In the genomic region with DNA sequence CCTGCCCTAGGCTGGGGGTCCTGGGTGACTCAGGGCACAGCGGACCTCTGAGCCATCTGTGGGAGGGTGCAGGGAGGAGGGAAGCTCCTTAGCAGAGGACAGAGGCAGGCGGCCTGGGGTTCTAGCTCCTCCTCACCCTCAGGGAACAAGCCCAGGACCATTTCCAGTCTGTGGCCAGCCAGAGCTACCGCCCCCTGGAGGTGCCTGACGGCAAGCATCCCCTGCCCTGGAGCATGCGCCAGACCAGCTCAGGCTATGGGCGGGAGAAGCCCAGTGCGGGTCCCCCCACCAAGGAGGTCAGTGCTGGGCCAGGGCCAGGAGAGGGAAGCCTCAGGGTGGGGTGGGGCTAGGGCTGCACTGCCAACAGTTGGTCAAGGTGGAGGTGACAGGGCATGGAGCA, we compare ENCODE assay signal across 9 cellular contexts. TPM values are rescaled to one million over a fixed set of nuclear protein-coding genes. Genes with fewer than 3 reads are reported as not detected.
DNase-seq lines count a peak whose midpoint lies in the region; ATAC-seq and TF ChIP-seq lines count a peak whose summit lies in the region.
"Had no signal": no experiment of that assay in that cellular context is flagged by ENCODE, and none has a peak within 500 bp of the region (broad histone marks: within the 10 kb centered on the region; RNA-seq: fewer than 3 reads in every experiment).

No MANE protein-coding gene starts in this region.

- ATAC-seq in Right ventricle myocardium inferior = peak; percentile 23
- ATAC-seq in left cardiac atrium = no peak
- ATAC-seq in activated CD8-positive, alpha-beta T cell treated with anti-CD3 and anti-CD28 coated beads, Interleukin-2, amount 10 ng/mL, durations not matched to agents 7 days and 5 days = peak; percentile 22
- ATAC-seq in aorta (ENCODE audit: low FRiP score) = peak; percentile 26
- ATAC-seq in GM18505 (IDR thresholded peaks at IDR 0.05; ENCODE audit: unreplicated experiment) = no peak
- no peak for ATAC-seq in HG02610 (IDR thresholded peaks at IDR 0.05; ENCODE audit: unreplicated experiment)
- no peak for ATAC-seq in HG02642 (IDR thresholded peaks at IDR 0.05; ENCODE audit: poor library complexity, unreplicated experiment)

- 24 to 28% methylated on average over 7 of the region's 7 CpGs for WGBS in aorta, 2 donors

- H3K4me1 Mint-ChIP-seq in activated CD8-positive, alpha-beta T cell treated with anti-CD3 and anti-CD28 coated beads, Interleukin-2, amount 10 ng/mL, durations not matched to agents 7 days and 5 days (ENCODE audit: low read depth) = peaks cover 5% of the 10 kb centered on the region

- H3K27me3 Mint-ChIP-seq in activated CD8-positive, alpha-beta T cell treated with anti-CD3 and anti-CD28 coated beads, Interleukin-2, amount 10 ng/mL, durations not matched to agents 7 days and 5 days (ENCODE audit: low read depth) = no peaks in the 10 kb centered on the region

- intact Hi-C loops in Right ventricle myocardium inferior (cut with DNase I) = no loop called here
- intact Hi-C loops in left cardiac atrium (cut with DNase I) = no loop called here
- intact Hi-C loops in aorta (cut with DNase I) = loop anchor here (5.0 to 10.0 kb wide), 2 partner anchors 145 to 152 kb away; no protein-coding TSS in a partner anchor

- CTCF ChIA-PET in activated CD8-positive, alpha-beta T cell treated with anti-CD3 and anti-CD28 coated beads, Interleukin-2, amount 10 ng/mL, durations not matched to agents 7 days and 5 days (lab: Charles Lee) = interaction anchor here (0.7 to 2.0 kb wide), 10 partner anchors 9 to 35 kb away, joined by 3 to 15 read pairs (median 4); partner anchors contain the start of gene LRRC10B

- H3K36me3 ChIP-seq in aorta (ENCODE audit: control insufficient read depth in 1 of 2, insufficient read depth in 2 of 2, low read length in 1 of 2) = no peaks in the 10 kb centered on the region

- H3K36me3 Mint-ChIP-seq in activated CD8-positive, alpha-beta T cell treated with anti-CD3 and anti-CD28 coated beads, Interleukin-2, amount 10 ng/mL, durations not matched to agents 7 days and 5 days (ENCODE audit: low read depth) = no peaks in the 10 kb centered on the region

- H3K27ac ChIP-seq in aorta (ENCODE audit: low read depth in 1 of 2, low read length in 2 of 2) = no peak overlapping the region
- H3K27ac ChIP-seq: skin epidermis had no signal

- DNase-seq in Right ventricle myocardium inferior (ENCODE audit: missing footprints) (no peak), left cardiac atrium (no peak), iris pigment epithelial cell (ENCODE audit: low read depth) (peak; percentile 16), aorta (no peak)
- DNase-seq in activated CD8-positive, alpha-beta T cell treated with anti-CD3 and anti-CD28 coated beads, Interleukin-2, amount 10 ng/mL, durations not matched to agents 7 days and 5 days = peak; percentile 33

- no peak overlapping the region for H3K27ac Mint-ChIP-seq in activated CD8-positive, alpha-beta T cell treated with anti-CD3 and anti-CD28 coated beads, Interleukin-2, amount 10 ng/mL, durations not matched to agents 7 days and 5 days

- no peak overlapping the region for H3K4me3 ChIP-seq in aorta (ENCODE audit: low read length in 2 of 2)
- H3K4me3 ChIP-seq: skin epidermis had no signal

- no peak for TF ChIP-seq POLR2A in GM18505 (IDR thresholded peaks at IDR 0.05; ENCODE audit: borderline replicate concordance, extremely low read depth, insufficient read depth, insufficient read length)

- no peaks in the 10 kb centered on the region for H3K4me1 ChIP-seq in aorta (ENCODE audit: control insufficient read depth in 1 of 2, insufficient read depth in 2 of 2, low read length in 2 of 2)

- no peaks in the 10 kb centered on the region for H3K9me3 Mint-ChIP-seq in activated CD8-positive, alpha-beta T cell treated with anti-CD3 and anti-CD28 coated beads, Interleukin-2, amount 10 ng/mL, durations not matched to agents 7 days and 5 days (ENCODE audit: insufficient read depth)

- no peak overlapping the region for H3K4me3 Mint-ChIP-seq in activated CD8-positive, alpha-beta T cell treated with anti-CD3 and anti-CD28 coated beads, Interleukin-2, amount 10 ng/mL, durations not matched to agents 7 days and 5 days

- POLR2A ChIA-PET in activated CD8-positive, alpha-beta T cell treated with anti-CD3 and anti-CD28 coated beads, Interleukin-2, amount 10 ng/mL, durations not matched to agents 7 days and 5 days (lab: Charles Lee) = no interaction called here

- H3K27me3 ChIP-seq in aorta (ENCODE audit: control insufficient read depth in 1 of 2, insufficient read depth in 2 of 2, low read length in 1 of 2) = no peaks in the 10 kb centered on the region

- no peaks in the 10 kb centered on the region for H3K9me3 ChIP-seq in aorta (ENCODE audit: control insufficient read depth, low read length)

RNA-seq across cellular contexts. Expression of gene LRRC10B, which starts 26.0 kb away (rescaled TPM):
- total RNA-seq in Right ventricle myocardium inferior = 0.60 TPM
- total RNA-seq in left cardiac atrium = 1 to 10 TPM in 1 of 2 donors, under 1 TPM in 1; 0.74 to 1.1 TPM
- total RNA-seq in activated CD8-positive, alpha-beta T cell treated with anti-CD3 and anti-CD28 coated beads, Interleukin-2, amount 10 ng/mL, durations not matched to agents 7 days and 5 days = not detected
- 1 to 10 TPM; 1.1 to 2.8 TPM for total RNA-seq in aorta
- polyA plus RNA-seq in aorta = under 1 TPM in 1 of 2 donors, not detected in 1; 0.13 TPM

RNA-seq across cellular contexts. Expression of gene SDHAF2, which starts 52.6 kb away (rescaled TPM):
- total RNA-seq in Right ventricle myocardium inferior (36.8 TPM), left cardiac atrium (10 to 100 TPM; 30.5 to 36.8 TPM), aorta (10 to 100 TPM; 33.0 to 40.0 TPM)
- total RNA-seq in activated CD8-positive, alpha-beta T cell treated with anti-CD3 and anti-CD28 coated beads, Interleukin-2, amount 10 ng/mL, durations not matched to agents 7 days and 5 days = 10 to 100 TPM; 51.6 to 54.3 TPM
- polyA plus RNA-seq in aorta = 10 to 100 TPM; 32.3 to 37.7 TPM

RNA-seq across cellular contexts. Expression of gene CPSF7, which starts 52.7 kb away (rescaled TPM):
- total RNA-seq in Right ventricle myocardium inferior (36.5 TPM), left cardiac atrium (10 to 100 TPM; 33.3 to 47.2 TPM), aorta (10 to 100 TPM; 75.8 to 89.4 TPM)
- total RNA-seq in activated CD8-positive, alpha-beta T cell treated with anti-CD3 and anti-CD28 coated beads, Interleukin-2, amount 10 ng/mL, durations not matched to agents 7 days and 5 days = 10 to 100 TPM; 94.8 to 98.4 TPM
- 10 to 100 TPM; 19.8 to 54.2 TPM for polyA plus RNA-seq in aorta

Comparison
In these comparisons a context has a peak if more than half of its experiments do, and no peak if none do; other contexts are left out.
1. ATAC-seq: peak in Right ventricle myocardium inferior (single experiment), activated CD8-positive, alpha-beta T cell treated with anti-CD3 and anti-CD28 coated beads, Interleukin-2, amount 10 ng/mL, durations not matched to agents 7 days and 5 days (single experiment) and aorta (single experiment); none in left cardiac atrium (0 of 2), GM18505 (single experiment), HG02610 (single experiment) and HG02642 (single experiment).
2. DNase-seq: peak in activated CD8-positive, alpha-beta T cell treated with anti-CD3 and anti-CD28 coated beads, Interleukin-2, amount 10 ng/mL, durations not matched to agents 7 days and 5 days (single experiment) and iris pigment epithelial cell (single experiment); none in Right ventricle myocardium inferior (single experiment), left cardiac atrium (single experiment) and aorta (0 of 2).
3. intact Hi-C loops: an anchor here in aorta (5.0 to 10.0 kb wide); none called in Right ventricle myocardium inferior and left cardiac atrium.